ENCODE assay signal across 9 cellular contexts in the genomic region with DNA sequence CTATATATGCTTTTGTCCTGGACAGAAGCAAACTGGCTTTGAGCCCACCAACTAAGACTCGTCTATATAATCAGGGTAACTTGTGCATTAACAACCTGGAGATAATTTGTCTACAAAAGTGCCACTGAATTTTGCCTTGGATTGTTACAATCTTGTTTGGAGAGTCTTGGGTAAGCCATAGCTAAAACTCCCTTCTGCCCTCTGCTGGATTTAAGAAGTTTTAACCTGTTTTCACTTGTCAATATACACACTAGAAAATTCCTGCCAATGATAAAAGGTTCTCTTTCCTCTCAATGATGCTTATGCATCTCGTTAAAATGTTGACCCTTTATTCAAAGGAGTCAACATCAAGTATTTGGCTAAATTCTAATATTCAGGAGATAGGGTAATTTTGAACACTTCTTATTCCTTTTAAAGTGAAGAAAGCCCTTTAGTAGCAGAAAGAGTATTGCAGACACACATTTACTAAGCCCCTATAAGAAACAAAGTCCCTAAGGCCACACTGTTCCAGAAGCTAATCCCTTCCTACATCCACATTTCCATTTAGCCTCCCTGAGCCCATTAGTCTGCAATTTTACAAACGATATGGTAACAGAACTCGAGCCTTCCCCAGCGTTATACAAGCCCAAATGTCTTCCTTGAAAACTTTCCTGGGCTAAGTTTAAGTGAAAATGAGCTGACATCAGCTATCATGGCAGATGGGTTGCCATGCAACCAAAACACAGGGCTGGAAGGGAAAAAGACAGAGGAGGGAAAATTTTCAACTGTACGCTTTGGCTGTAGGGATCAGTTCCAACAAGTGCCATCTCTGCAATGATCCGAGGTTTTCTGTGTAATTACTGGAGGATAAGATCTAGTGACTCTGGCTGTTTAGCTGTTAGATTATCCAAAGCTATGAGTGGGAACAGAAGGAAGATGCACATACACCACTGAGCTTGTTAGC.
DNase-seq lines count a peak whose midpoint lies in the region; ATAC-seq and TF ChIP-seq lines count a peak whose summit lies in the region.
"Had no signal": no experiment of that assay in that cellular context is flagged by ENCODE, and none has a peak within 500 bp of the region (broad histone marks: within the 10 kb centered on the region; RNA-seq: fewer than 3 reads in every experiment).

No MANE protein-coding gene starts in this region.

- no peak overlapping the region for H3K27ac ChIP-seq in breast epithelium
- H3K27ac ChIP-seq in colonic mucosa: no peak overlapping the region

- no peak overlapping the region for H3K9ac ChIP-seq in colonic mucosa (ENCODE audit: low read depth in 2 of 2, low read length in 2 of 2)

- H3K4me1 ChIP-seq in breast epithelium: no peaks in the 10 kb centered on the region
- no peaks in the 10 kb centered on the region for H3K4me1 ChIP-seq in colonic mucosa

- H3K27me3 ChIP-seq in breast epithelium (no peaks in the 10 kb centered on the region), colonic mucosa (no peaks in the 10 kb centered on the region)

- TF ChIP-seq CTCF in MCF 10A (IDR thresholded peaks at IDR 0.05; ENCODE audit: unreplicated experiment): peak; percentile 44
- TF ChIP-seq CTCF in breast epithelium (IDR thresholded peaks at IDR 0.05): peak in 1 of 3 donors; percentile 50
- TF ChIP-seq CTCF in colonic mucosa (IDR thresholded peaks at IDR 0.05): peak; percentile 42

- intact Hi-C loops in MCF 10A (cut with micrococcal nuclease) (loop anchor here (1.0 kb wide), 2 partner anchors 237 to 336 kb away; no protein-coding TSS in a partner anchor), breast epithelium (cut with DNase I; ENCODE audit: low total_unique reads) (no loop called here), colonic mucosa (cut with DNase I) (loop anchor here (2.0 to 5.0 kb wide), 2 partner anchors 236 to 336 kb away; no protein-coding TSS in a partner anchor)

- DNase-seq in MCF 10A (ENCODE audit: unreplicated experiment) (peak; percentile 49), breast epithelium (ENCODE audit: low spot score in 2 of 2) (no peak), NCI-H82 (lab: John Stamatoyannopoulos, UW) (peak; percentile 91), colonic mucosa (no peak), lung microvascular endothelial cell (ENCODE audit: low read depth in 2 of 2) (peak; percentile 69 to 73)
- DNase-seq in activated CD4-positive, alpha-beta T cell treated with anti-CD3 and anti-CD28 coated beads for 1 hour: no peak

- no peaks in the 10 kb centered on the region for H3K4me1 Mint-ChIP-seq in MCF 10A (ENCODE audit: insufficient read depth, unreplicated experiment)

- CTCF ChIA-PET in MCF 10A (lab: Yijun Ruan, JAX): interaction anchor here (0.5 to 10.6 kb wide), 18 partner anchors 8 to 761 kb away, joined by 3 to 137 read pairs (median 4); no protein-coding TSS in a partner anchor

- H3K36me3 ChIP-seq in breast epithelium: no peaks in the 10 kb centered on the region
- H3K36me3 ChIP-seq in colonic mucosa: no peaks in the 10 kb centered on the region

- POLR2A ChIA-PET in MCF 10A (lab: Yijun Ruan, JAX): interaction anchor here (0.6 to 1.0 kb wide), 3 partner anchors 18 to 327 kb away, joined by 3 read pairs; no protein-coding TSS in a partner anchor

- H3K36me3 Mint-ChIP-seq in MCF 10A (ENCODE audit: insufficient read depth, unreplicated experiment): no peaks in the 10 kb centered on the region

- no peak overlapping the region for H3K4me3 Mint-ChIP-seq in MCF 10A (ENCODE audit: unreplicated experiment)

- no peaks in the 10 kb centered on the region for H3K9me3 ChIP-seq in breast epithelium
- no peaks in the 10 kb centered on the region for H3K9me3 ChIP-seq in colonic mucosa

- ATAC-seq in HG03442 (IDR thresholded peaks at IDR 0.05; ENCODE audit: unreplicated experiment) (peak; percentile 65), HG03045 (IDR thresholded peaks at IDR 0.05; ENCODE audit: unreplicated experiment) (no peak)

- TF ChIP-seq POLR2A in breast epithelium (IDR thresholded peaks at IDR 0.05): no peak

- no peak overlapping the region for H3K27ac Mint-ChIP-seq in MCF 10A (ENCODE audit: low read depth, unreplicated experiment)
- H3K27ac Mint-ChIP-seq: activated naive CD4-positive, alpha-beta T cell treated with anti-CD3 and anti-CD28 coated beads, Interleukin-2, amount 50 U/mL, for 72 hours had no signal

- H3K9me3 Mint-ChIP-seq in MCF 10A (ENCODE audit: unreplicated experiment): no peaks in the 10 kb centered on the region

- H3K4me3 ChIP-seq in breast epithelium (no peak overlapping the region), colonic mucosa (no peak overlapping the region)

- no peaks in the 10 kb centered on the region for H3K27me3 Mint-ChIP-seq in MCF 10A (ENCODE audit: insufficient read depth, unreplicated experiment)

- no TSS peak for BruUV-seq in MCF 10A (replicated peaks; lab: Mats Ljungman, UMichigan)

Comparison
In these comparisons a context has a peak if more than half of its experiments do, and no peak if none do; other contexts are left out.
1. DNase-seq: peak in MCF 10A (single experiment), NCI-H82 (single experiment) and lung microvascular endothelial cell (2 of 2); none in breast epithelium (0 of 2), colonic mucosa (single experiment) and activated CD4-positive, alpha-beta T cell treated with anti-CD3 and anti-CD28 coated beads for 1 hour (single experiment).